In the genomic region with DNA sequence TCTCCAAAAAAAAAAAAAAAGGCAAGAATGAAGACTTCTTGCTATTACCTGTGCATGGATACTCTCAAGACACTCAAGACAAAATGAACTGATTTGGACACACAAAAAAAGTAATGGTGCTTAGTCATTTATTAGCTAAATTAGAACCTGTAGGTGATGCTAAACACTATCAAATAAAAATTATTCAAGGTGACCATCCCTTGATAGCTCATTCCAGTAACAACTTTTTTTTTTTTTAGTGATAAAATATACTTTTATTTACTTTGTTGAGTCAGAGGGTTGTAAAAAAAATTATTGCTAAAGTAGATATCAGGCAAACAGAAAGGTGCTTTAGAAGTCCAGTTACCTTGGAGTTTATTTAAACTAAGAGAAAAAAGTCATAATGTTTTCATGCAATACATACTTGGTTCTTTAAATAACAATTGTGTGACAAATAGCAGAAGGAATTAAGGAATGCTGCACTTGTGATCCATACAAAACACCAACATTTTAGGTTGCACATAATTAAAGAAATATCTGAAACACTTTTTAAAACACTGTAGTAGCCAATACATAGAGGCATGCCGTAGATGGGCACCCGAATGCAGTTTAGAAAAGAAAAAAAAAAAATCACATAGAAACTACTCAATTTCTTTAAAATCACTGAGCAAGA, we compare ENCODE assay signal across 7 cellular contexts.
A peak's percentile ranks its signal among the peaks of the same experiment; 100 is the strongest.
DNase-seq lines count a peak whose midpoint lies in the region; ATAC-seq, FAIRE-seq and TF ChIP-seq lines count a peak whose summit lies in the region.
"Not testable (repeated sequence)": the region's sequence is repeated elsewhere in the genome, so short reads cannot be mapped to it uniquely, and the experiment has no call there.

No MANE protein-coding gene starts in this region.

- H3K27me3 ChIP-seq in PC-3 (ENCODE audit: low read length), result not testable (repeated sequence)

- peak; percentile 85 for ATAC-seq in PC-3
- ATAC-seq in SK-N-SH treated with all-trans-retinoic acid at 6 μM for 48 hours, result peak; percentile 24
- ATAC-seq in mucosa of descending colon, result peak; percentile 46

- H3K36me3 ChIP-seq in PC-3 (ENCODE audit: low read depth, low read length); mucosa of descending colon (ENCODE audit: low read depth): not testable (repeated sequence)

- peaks cover 35% of the 10 kb centered on the region for H3K4me1 ChIP-seq in PC-3 (ENCODE audit: insufficient read depth, low read length)
- not testable (repeated sequence) for H3K4me1 ChIP-seq in mucosa of descending colon (ENCODE audit: low read depth)

- H3K4me3 ChIP-seq in PC-3 (ENCODE audit: low read length), result peak overlapping the region; percentile 19; the same call in 1 of the 2 replicates
- not testable (repeated sequence) for H3K4me3 ChIP-seq in mucosa of descending colon

- H3K36me3 Mint-ChIP-seq in chondrocyte (ENCODE audit: low read depth), result not testable (repeated sequence)

- not testable (repeated sequence) for H3K9me3 ChIP-seq in PC-3 (ENCODE audit: low read length); mucosa of descending colon

- POLR2A ChIA-PET in PC-3 (lab: Charles Lee; ENCODE audit: unreplicated experiment), result interaction anchor here (0.6 to 1.2 kb wide), 2 partner anchors 70 to 220 kb away, joined by 3 to 25 read pairs; a partner anchor contains a TSS

- H3K27ac ChIP-seq in C4-2B (peak overlapping the region; percentile 59), PC-3 (ENCODE audit: low read length) (peak overlapping the region; percentile 67)

- H3K27me3 Mint-ChIP-seq in chondrocyte (ENCODE audit: low read depth), result not testable (repeated sequence)

- CTCF ChIA-PET in PC-3 (lab: Charles Lee), result interaction anchor here (0.6 to 1.4 kb wide), 10 partner anchors 67 to 662 kb away, joined by 3 to 16 read pairs (median 4); a partner anchor contains a TSS

- peak overlapping the region; percentile 46 for H3K27ac Mint-ChIP-seq in chondrocyte (ENCODE audit: unreplicated experiment)

- BruUV-seq in PC-3 (replicated peaks; lab: Mats Ljungman, UMichigan), result not testable (repeated sequence)

- peak; percentile 64 for FAIRE-seq in frontal cortex (lab: Jason Lieb, UNC)

- H3K9me2 ChIP-seq in PC-3 (replicated peaks; ENCODE audit: low read length), result not testable (repeated sequence)

- H3K9me3 Mint-ChIP-seq in chondrocyte (ENCODE audit: low read depth), result not testable (repeated sequence)

- peak overlapping the region; percentile 60 for H3K4me2 ChIP-seq in PC-3 (ENCODE audit: low read length)

- TF ChIP-seq CTCF in C4-2B (conservative IDR thresholded peaks at IDR 0.05) (peak; percentile 38), PC-3 (conservative IDR thresholded peaks at IDR 0.05; ENCODE audit: low read depth, low read length) (peak; percentile 21)
- not testable (repeated sequence) for TF ChIP-seq CTCF in chondrocyte (IDR thresholded peaks at IDR 0.05); mucosa of descending colon (IDR thresholded peaks at IDR 0.05)

- H4K20me1 ChIP-seq in PC-3 (ENCODE audit: low read length), result not testable (repeated sequence)

- not testable (repeated sequence) for H3F3A ChIP-seq in PC-3 (ENCODE audit: low read length, unreplicated experiment)

- H3K4me3 Mint-ChIP-seq in chondrocyte (ENCODE audit: unreplicated experiment), result not testable (repeated sequence)

- peaks cover 80% of the 10 kb centered on the region for H3K79me2 ChIP-seq in PC-3 (ENCODE audit: low read length)

- not testable (repeated sequence) for H2AFZ ChIP-seq in PC-3 (ENCODE audit: low read length)

- peaks cover 67% of the 10 kb centered on the region for H3K4me1 Mint-ChIP-seq in chondrocyte (ENCODE audit: low read depth)

- peak; percentile 43 for DNase-seq in HT-29 (ENCODE audit: low spot score)
- peak; percentile 65 for DNase-seq in PC-3
- not testable (repeated sequence) for DNase-seq in chondrocyte (ENCODE audit: low spot score); frontal cortex (ENCODE audit: low spot score in 2 of 2); mucosa of descending colon

- intact Hi-C loops in PC-3 (cut with micrococcal nuclease), result loop anchor here (1.0 to 5.0 kb wide), 6 partner anchors 35 to 145 kb away; no protein-coding TSS in a partner anchor
- intact Hi-C loops in mucosa of descending colon (cut with DNase I, micrococcal nuclease), result not testable (repeated sequence)

- H3K9ac ChIP-seq in PC-3 (ENCODE audit: low read length), result not testable (repeated sequence)

Comparison
In these comparisons a context has a peak if more than half of its experiments do, and no peak if none do; other contexts are left out.
1. ATAC-seq: peak in every context shown above with its lines; median percentile 85 in PC-3; 46 in mucosa of descending colon; 24 in SK-N-SH treated with all-trans-retinoic acid at 6 μM for 48 hours.